18 cellular contexts compared by ENCODE assay signal in genomic region chr9:107294756-107295155, GRCh38. TPM values are rescaled to one million over a fixed set of nuclear protein-coding genes. Genes with fewer than 3 reads are reported as not detected.
A peak's percentile ranks its signal among the peaks of the same experiment; 100 is the strongest.
DNase-seq lines count a peak whose midpoint lies in the region; ATAC-seq and TF ChIP-seq lines count a peak whose summit lies in the region.
"Had no signal": no experiment of that assay in that cellular context is flagged by ENCODE, and none has a peak within 500 bp of the region (broad histone marks: within the 10 kb centered on the region; RNA-seq: fewer than 3 reads in every experiment).

No MANE protein-coding gene starts in this region.

- no peak overlapping the region for H3K27ac ChIP-seq in esophagus muscularis mucosa (replicated peaks in 1 of 4)
- H3K27ac ChIP-seq: heart right ventricle, SK-N-MC, transverse colon had no signal

- no peak for TF ChIP-seq POLR2A in esophagus muscularis mucosa (IDR thresholded peaks at IDR 0.05; ENCODE audit: low read depth)

- CTCF ChIA-PET in Calu3 (lab: Charles Lee), result no interaction called here

- H3K9ac ChIP-seq in Loucy (ENCODE audit: low read depth, low read length, poor library complexity, severe bottlenecking), result no peak overlapping the region

- ATAC-seq in HG02642 (IDR thresholded peaks at IDR 0.05; ENCODE audit: poor library complexity, unreplicated experiment) (no peak), GM18502 (IDR thresholded peaks at IDR 0.05; ENCODE audit: poor library complexity, unreplicated experiment) (no peak)
- ATAC-seq: stimulated activated naive CD8-positive, alpha-beta T cell treated with anti-CD3 and anti-CD28 coated beads, Interleukin-15, amount 100 ng/mL, for 72 hours had no signal

- BruUV-seq in Calu3 (replicated peaks; lab: Mats Ljungman, UMichigan), result no TSS peak

- DNase-seq in Calu3 (no peak), immature natural killer cell (no peak), progenitor cell of endocrine pancreas (ENCODE audit: low spot score, unreplicated experiment) (no peak), esophagus muscularis mucosa (ENCODE audit: extremely low spot score) (no peak)
- DNase-seq: activated gamma-delta T cell treated with Interleukin-2 at 50 U/mL for 16 hours; aorta; heart right ventricle; MM.1S; NCI-H1694 treated with DMSO at 0.1 percent for 48 hours; NCI-H226; NK-92 treated with Interleukin-12 subunit alpha and Interleukin-12 subunit beta, amount 100 ng/mL, for 24 hours; stimulated activated CD4-positive, alpha-beta T cell treated with anti-CD3 and anti-CD28 coated beads, Interleukin-2, amount 100 ng/mL, for 24 hours; stimulated activated naive CD8-positive, alpha-beta T cell treated with anti-CD3 and anti-CD28 coated beads, Interleukin-15, amount 100 ng/mL, for 72 hours; transverse colon had no signal

- H3K27me3 Mint-ChIP-seq in Calu3 (ENCODE audit: unreplicated experiment) (no peaks in the 10 kb centered on the region), immature natural killer cell (ENCODE audit: low read depth in 3 of 3) (no peaks in the 10 kb centered on the region), progenitor cell of endocrine pancreas (no peaks in the 10 kb centered on the region)
- H3K27me3 Mint-ChIP-seq: stimulated activated naive CD8-positive, alpha-beta T cell treated with anti-CD3 and anti-CD28 coated beads, Interleukin-15, amount 100 ng/mL, for 72 hours had no signal

- no peaks in the 10 kb centered on the region for H3F3A ChIP-seq in Loucy (ENCODE audit: low read depth)

- intact Hi-C loops in Calu3 (cut with micrococcal nuclease; ENCODE audit: unreplicated experiment), result no loop called here
- intact Hi-C loops in esophagus muscularis mucosa (cut with DNase I), result no loop called here

- H3K4me1 ChIP-seq in Loucy (ENCODE audit: insufficient read depth, low read length, poor library complexity, severe bottlenecking), result peaks cover 35% of the 10 kb centered on the region
- peaks cover 59 to 73% (median 69%) of the 10 kb centered on the region in 4 donors for H3K4me1 ChIP-seq in esophagus muscularis mucosa

- H3K9me3 Mint-ChIP-seq in Calu3 (ENCODE audit: low read depth, unreplicated experiment) (no peaks in the 10 kb centered on the region), immature natural killer cell (no peaks in the 10 kb centered on the region), progenitor cell of endocrine pancreas (ENCODE audit: low read depth) (no peaks in the 10 kb centered on the region)
- H3K9me3 Mint-ChIP-seq: stimulated activated naive CD8-positive, alpha-beta T cell treated with anti-CD3 and anti-CD28 coated beads, Interleukin-15, amount 100 ng/mL, for 72 hours had no signal

- no peak overlapping the region for H3K4me3 ChIP-seq in Loucy (ENCODE audit: low read length, poor library complexity, severe bottlenecking)
- H3K4me3 ChIP-seq in esophagus muscularis mucosa, result no peak overlapping the region
- H3K4me3 ChIP-seq: heart right ventricle, SK-N-MC, transverse colon had no signal

- TF ChIP-seq CTCF in Calu3 (IDR thresholded peaks at IDR 0.05; ENCODE audit: unreplicated experiment), result no peak
- no peak for TF ChIP-seq CTCF in Loucy (conservative IDR thresholded peaks at IDR 0.05; ENCODE audit: low read length)
- no peak for TF ChIP-seq CTCF in progenitor cell of endocrine pancreas (IDR thresholded peaks at IDR 0.05; ENCODE audit: unreplicated experiment)
- no peak for TF ChIP-seq CTCF in esophagus muscularis mucosa (IDR thresholded peaks at IDR 0.05)

- H3K36me3 ChIP-seq in Loucy (ENCODE audit: insufficient read depth, low read length) (peaks cover 3% of the 10 kb centered on the region; the same call in 1 of the 2 replicates), esophagus muscularis mucosa (no peaks in the 10 kb centered on the region)
- H3K36me3 ChIP-seq: heart right ventricle, transverse colon had no signal

- 73% methylated on average over 4 of the region's 4 CpGs for WGBS in esophagus muscularis mucosa

- peaks cover 99% of the 10 kb centered on the region for H4K20me1 ChIP-seq in Loucy (ENCODE audit: insufficient read depth, low read length, poor library complexity, severe bottlenecking)

- H2AFZ ChIP-seq in Loucy (ENCODE audit: low read length), result no peak overlapping the region

- H3K27ac Mint-ChIP-seq in Calu3 (ENCODE audit: unreplicated experiment) (no peak overlapping the region), immature natural killer cell (peak overlapping the region in 5 of 6 donors; percentile 23 to 79 (median 56)), progenitor cell of endocrine pancreas (peak overlapping the region; percentile 78)
- H3K27ac Mint-ChIP-seq: stimulated activated naive CD8-positive, alpha-beta T cell treated with anti-CD3 and anti-CD28 coated beads, Interleukin-15, amount 100 ng/mL, for 72 hours had no signal

- H3K36me3 Mint-ChIP-seq in Calu3 (ENCODE audit: insufficient read depth, unreplicated experiment) (peaks cover 10% of the 10 kb centered on the region), immature natural killer cell (no peaks in the 10 kb centered on the region), progenitor cell of endocrine pancreas (ENCODE audit: insufficient read depth) (peaks cover 2% of the 10 kb centered on the region)

- H3K27me3 ChIP-seq in Loucy (ENCODE audit: insufficient read depth, low read length, poor library complexity, severe bottlenecking) (no peaks in the 10 kb centered on the region), esophagus muscularis mucosa (no peaks in the 10 kb centered on the region)
- H3K27me3 ChIP-seq: heart right ventricle, transverse colon had no signal

- H3K9me3 ChIP-seq in Loucy (ENCODE audit: insufficient read depth, low read depth, low read length) (no peaks in the 10 kb centered on the region), esophagus muscularis mucosa (no peaks in the 10 kb centered on the region)
- H3K9me3 ChIP-seq: heart right ventricle, transverse colon had no signal

- H3K4me3 Mint-ChIP-seq in Calu3 (ENCODE audit: low read depth, unreplicated experiment) (peak overlapping the region; percentile 8), immature natural killer cell (peak overlapping the region in 3 of 5 donors; percentile 3 to 22 (median 5)), progenitor cell of endocrine pancreas (ENCODE audit: low read depth) (no peak overlapping the region)

- H3K9me2 ChIP-seq in Loucy (replicated peaks; ENCODE audit: low read depth, low read length), result no peaks in the 10 kb centered on the region

- TF ChIP-seq EP300 in esophagus muscularis mucosa (IDR thresholded peaks at IDR 0.05), result no peak

- peaks cover 99% of the 10 kb centered on the region for H3K79me2 ChIP-seq in Loucy (ENCODE audit: insufficient read depth, low read length)

- peak overlapping the region; percentile 24 for H3K4me2 ChIP-seq in Loucy (ENCODE audit: low read depth, low read length, poor library complexity, severe bottlenecking)

- peaks cover 31% of the 10 kb centered on the region for H3K4me1 Mint-ChIP-seq in Calu3 (ENCODE audit: low read depth, unreplicated experiment)
- H3K4me1 Mint-ChIP-seq in immature natural killer cell, result peaks cover 75 to 89% of the 10 kb centered on the region in 2 donors
- peaks cover 39% of the 10 kb centered on the region for H3K4me1 Mint-ChIP-seq in progenitor cell of endocrine pancreas (ENCODE audit: low read depth)

RNA-seq across cellular contexts. Expression of gene RAD23B, which starts 11.7 kb away (rescaled TPM):
- total RNA-seq in Calu3 (2022) (82.3 and 97.8 TPM in 2 replicates), progenitor cell of endocrine pancreas (153 and 171 TPM in 2 replicates), esophagus muscularis mucosa (100 to 1,000 TPM in 2 of 4 donors, 10 to 100 TPM in 2; 64.4 to 110 (median 88.1) TPM)
- 10 to 100 TPM; 16.9 to 31.7 (median 17.3) TPM for polyA plus RNA-seq in immature natural killer cell
